3 cellular contexts compared by ENCODE assay signal in genomic region chr19:28855216-28855615, GRCh38.
TF ChIP-seq lines count a peak whose summit lies in the region.

No MANE protein-coding gene starts in this region.

TF ChIP-seq in HepG2, 621 proteins besides CTCF, POLR2A, EP300 and RAD21:
- TF ChIP-seq MAFF (IDR thresholded peaks at IDR 0.05; ENCODE audit: low read depth, low read length), result peak; percentile 81
- no peak for TF ChIP-seq SMARCE1 (IDR thresholded peaks at IDR 0.05; ENCODE audit: borderline replicate concordance)
- TF ChIP-seq ZEB1 (IDR thresholded peaks at IDR 0.05; ENCODE audit: insufficient replicate concordance, low read depth), result no peak
- TF ChIP-seq ZNF709 (CRISPR knock-in tag; IDR thresholded peaks at IDR 0.05), result no peak
- no peak for TF ChIP-seq SMC3 (IDR thresholded peaks at IDR 0.05; ENCODE audit: low read length)
- TF ChIP-seq MAFK (conservative IDR thresholded peaks at IDR 0.05 in 1 of 2, IDR thresholded peaks at IDR 0.05 in 1 of 2; ENCODE audit: low read length in 2 of 2), result peak; percentile 70 to 82

TF ChIP-seq in IMR-90, 13 proteins besides CTCF, POLR2A, EP300 and RAD21:
- TF ChIP-seq MAFK (IDR thresholded peaks at IDR 0.05; ENCODE audit: low read depth, low read length) (peak; percentile 64), BHLHE40 (IDR thresholded peaks at IDR 0.05; ENCODE audit: low read depth, low read length) (no peak), SMC3 (IDR thresholded peaks at IDR 0.05; ENCODE audit: low read depth, low read length) (no peak)

TF ChIP-seq in K562, 482 proteins besides CTCF, POLR2A, EP300 and RAD21:
- peak; percentile 19; the same call in 1 of the 2 replicates for TF ChIP-seq C11orf30 (IDR thresholded peaks at IDR 0.05; ENCODE audit: low read depth)
- no peak for TF ChIP-seq ZKSCAN1 (IDR thresholded peaks at IDR 0.05; ENCODE audit: low read depth, low read length)
- peak; percentile 51; the same call in 1 of the 2 replicates for TF ChIP-seq ZNF316 (IDR thresholded peaks at IDR 0.05)
- TF ChIP-seq MAFG (tag; conservative IDR thresholded peaks at IDR 0.05), result 0 out of 2 replicates have a peak, but pooled peaks have one; percentile 15
- TF ChIP-seq GATAD2B (IDR thresholded peaks at IDR 0.05; ENCODE audit: borderline replicate concordance), result no peak
- no peak for TF ChIP-seq SP1 (CRISPR knock-in tag; IDR thresholded peaks at IDR 0.05)
- no peak for TF ChIP-seq CAMTA2 (CRISPR knock-in tag; conservative IDR thresholded peaks at IDR 0.05)
TF ChIP-seq in K562: peak in this region for 3.
